8 cellular contexts compared by ENCODE assay signal in genomic region chr18:21740474-21740723, GRCh38. TPM values are rescaled to one million over a fixed set of nuclear protein-coding genes. Genes with fewer than 3 reads are reported as not detected.
DNase-seq lines count a peak whose midpoint lies in the region; ATAC-seq and TF ChIP-seq lines count a peak whose summit lies in the region.

No MANE protein-coding gene starts in this region.

- H3K9me3 ChIP-seq in prostate gland: no peaks in the 10 kb centered on the region

- peak overlapping the region; percentile 96 for H3K27ac Mint-ChIP-seq in activated naive CD4-positive, alpha-beta T cell treated with anti-CD3 and anti-CD28 coated beads, Interleukin-2, amount 10 ng/mL, durations not matched to agents 7 days and 5 days

- WGBS in prostate gland: 0% methylated on average over 14 of the region's 14 CpGs

- H3K36me3 ChIP-seq in prostate gland: no peaks in the 10 kb centered on the region

- H3K4me1 Mint-ChIP-seq in activated naive CD4-positive, alpha-beta T cell treated with anti-CD3 and anti-CD28 coated beads, Interleukin-2, amount 10 ng/mL, durations not matched to agents 7 days and 5 days: peaks cover 48% of the 10 kb centered on the region

- CTCF ChIA-PET in activated naive CD4-positive, alpha-beta T cell treated with anti-CD3 and anti-CD28 coated beads, Interleukin-2, amount 10 ng/mL, durations not matched to agents 7 days and 5 days (lab: Charles Lee): interaction anchor here (0.8 kb wide), 1 partner anchor 139 kb away, joined by 3 read pairs; no protein-coding TSS in a partner anchor

- peak overlapping the region; percentile 98 to 99 for H3K27ac ChIP-seq in prostate gland

- H3K27me3 Mint-ChIP-seq in activated naive CD4-positive, alpha-beta T cell treated with anti-CD3 and anti-CD28 coated beads, Interleukin-2, amount 10 ng/mL, durations not matched to agents 7 days and 5 days: peaks cover 15% of the 10 kb centered on the region

- no peak for TF ChIP-seq POLR2A in prostate gland (IDR thresholded peaks at IDR 0.05)

- DNase-seq in NCI-H524 treated with DMSO at 0.1 percent for 48 hours (lab: John Stamatoyannopoulos, UW) (peak; percentile 84), NCI-H524 (lab: John Stamatoyannopoulos, UW) (no peak), NK-92 (lab: John Stamatoyannopoulos, UW; ENCODE audit: unreplicated experiment) (peak; percentile 85), Right ventricle myocardium inferior (ENCODE audit: missing footprints) (peak; percentile 100), prostate gland (ENCODE audit: low spot score) (peak; percentile 98), medulla oblongata (ENCODE audit: extremely low spot score) (no peak)
- DNase-seq in activated naive CD4-positive, alpha-beta T cell treated with anti-CD3 and anti-CD28 coated beads, Interleukin-2, amount 10 ng/mL, durations not matched to agents 7 days and 5 days: peak; percentile 98

- H3K4me3 Mint-ChIP-seq in activated naive CD4-positive, alpha-beta T cell treated with anti-CD3 and anti-CD28 coated beads, Interleukin-2, amount 10 ng/mL, durations not matched to agents 7 days and 5 days: peak overlapping the region; percentile 91

- peaks cover 15% of the 10 kb centered on the region for H3K36me3 Mint-ChIP-seq in activated naive CD4-positive, alpha-beta T cell treated with anti-CD3 and anti-CD28 coated beads, Interleukin-2, amount 10 ng/mL, durations not matched to agents 7 days and 5 days

- no peaks in the 10 kb centered on the region for H3K4me1 ChIP-seq in prostate gland (replicated peaks)

- H3K9me3 Mint-ChIP-seq in activated naive CD4-positive, alpha-beta T cell treated with anti-CD3 and anti-CD28 coated beads, Interleukin-2, amount 10 ng/mL, durations not matched to agents 7 days and 5 days: peaks cover 17% of the 10 kb centered on the region

- H3K27me3 ChIP-seq in prostate gland (replicated peaks; ENCODE audit: insufficient read depth): no peaks in the 10 kb centered on the region

- intact Hi-C loops in Right ventricle myocardium inferior (cut with DNase I) (loop anchor here (2.0 kb wide), 2 partner anchors 36 to 140 kb away; partner anchors contain the start of genes ABHD3 and ESCO1), prostate gland (cut with DNase I) (loop anchor here (2.0 to 5.0 kb wide), 4 partner anchors 38 to 140 kb away; partner anchors contain the start of genes ABHD3 and ESCO1)

- ATAC-seq in HG02588 (IDR thresholded peaks at IDR 0.05; ENCODE audit: unreplicated experiment) (peak; percentile 97), Right ventricle myocardium inferior (peak; percentile 100)

- no peak for TF ChIP-seq CTCF in prostate gland (IDR thresholded peaks at IDR 0.05)

- peak overlapping the region; percentile 89 to 98 for H3K4me3 ChIP-seq in prostate gland

RNA-seq across cellular contexts. Expression of gene MIB1, which starts 0.2 kb away (rescaled TPM):
- total RNA-seq in Right ventricle myocardium inferior: 17.3 TPM
- total RNA-seq in prostate gland: 10 to 100 TPM; 30.0 to 34.7 TPM

RNA-seq across cellular contexts. Expression of gene ABHD3, which starts 35.8 kb away (rescaled TPM):
- total RNA-seq in Right ventricle myocardium inferior: 5.4 TPM
- total RNA-seq in prostate gland: 10 to 100 TPM in 1 of 2 donors, 1 to 10 TPM in 1; 9.6 to 18.5 TPM

Comparison
In these comparisons a context has a peak if more than half of its experiments do, and no peak if none do; other contexts are left out.
1. DNase-seq: peak in NCI-H524 treated with DMSO at 0.1 percent for 48 hours (single experiment), NK-92 (single experiment), activated naive CD4-positive, alpha-beta T cell treated with anti-CD3 and anti-CD28 coated beads, Interleukin-2, amount 10 ng/mL, durations not matched to agents 7 days and 5 days (single experiment), Right ventricle myocardium inferior (single experiment) and prostate gland (single experiment); none in NCI-H524 (0 of 2) and medulla oblongata (single experiment).